In genomic region chr7:108442039-108442568, GRCh38 we compare ENCODE assay signal across 10 cellular contexts. TPM values are rescaled to one million over a fixed set of nuclear protein-coding genes. Genes with fewer than 3 reads are reported as not detected.
DNase-seq lines count a peak whose midpoint lies in the region; ATAC-seq lines count a peak whose summit lies in the region.
"Had no signal": no experiment of that assay in that cellular context is flagged by ENCODE, and none has a peak within 500 bp of the region (broad histone marks: within the 10 kb centered on the region; RNA-seq: fewer than 3 reads in every experiment).

No MANE protein-coding gene starts in this region.

- H3K9me3 Mint-ChIP-seq in activated CD8-positive, alpha-beta memory T cell treated with anti-CD3 and anti-CD28 coated beads, Interleukin-2, amount 10 ng/mL, durations not matched to agents 7 days and 5 days (ENCODE audit: low read depth): no peaks in the 10 kb centered on the region
- peaks cover 0 to 2% of the 10 kb centered on the region in 2 donors for H3K9me3 Mint-ChIP-seq in activated T-cell treated with anti-CD3 and anti-CD28 coated beads, Interleukin-2, amount 50 U/mL, for 72 hours
- H3K9me3 Mint-ChIP-seq in CD8-positive, alpha-beta memory T cell: no peaks in the 10 kb centered on the region

- POLR2A ChIA-PET in CD8-positive, alpha-beta memory T cell (lab: Charles Lee): no interaction called here

- H3K27me3 Mint-ChIP-seq in activated CD8-positive, alpha-beta memory T cell treated with anti-CD3 and anti-CD28 coated beads, Interleukin-2, amount 10 ng/mL, durations not matched to agents 7 days and 5 days: peaks cover 18% of the 10 kb centered on the region
- H3K27me3 Mint-ChIP-seq in activated T-cell treated with anti-CD3 and anti-CD28 coated beads, Interleukin-2, amount 50 U/mL, for 72 hours (ENCODE audit: low read depth): peaks cover 5% of the 10 kb centered on the region
- peaks cover 4 to 12% of the 10 kb centered on the region in 2 donors for H3K27me3 Mint-ChIP-seq in CD8-positive, alpha-beta memory T cell

- CTCF ChIA-PET in activated CD8-positive, alpha-beta memory T cell treated with anti-CD3 and anti-CD28 coated beads, Interleukin-2, amount 10 ng/mL, durations not matched to agents 7 days and 5 days (lab: Charles Lee): interaction anchor here (1.3 to 1.4 kb wide), 3 partner anchors 11 to 55 kb away, joined by 3 to 7 read pairs (median 3); no protein-coding TSS in a partner anchor
- CTCF ChIA-PET in CD8-positive, alpha-beta memory T cell (lab: Charles Lee): interaction anchor here (1.3 kb wide), 1 partner anchor 9 kb away, joined by 3 read pairs; no protein-coding TSS in a partner anchor

- H3K9me3 ChIP-seq in CD8-positive, alpha-beta memory T cell (ENCODE audit: low read length): no peaks in the 10 kb centered on the region
- H3K9me3 ChIP-seq: tibial nerve had no signal

- H3K4me3 ChIP-seq in CD8-positive, alpha-beta memory T cell (ENCODE audit: low read length): no peak overlapping the region
- H3K4me3 ChIP-seq: tibial nerve had no signal

- H3K36me3 ChIP-seq in CD8-positive, alpha-beta memory T cell (ENCODE audit: insufficient read depth, low read length): no peaks in the 10 kb centered on the region
- H3K36me3 ChIP-seq: tibial nerve had no signal

- H3K4me3 Mint-ChIP-seq in activated CD8-positive, alpha-beta memory T cell treated with anti-CD3 and anti-CD28 coated beads, Interleukin-2, amount 10 ng/mL, durations not matched to agents 7 days and 5 days: no peak overlapping the region
- no peak overlapping the region for H3K4me3 Mint-ChIP-seq in activated T-cell treated with anti-CD3 and anti-CD28 coated beads, Interleukin-2, amount 50 U/mL, for 72 hours
- no peak overlapping the region for H3K4me3 Mint-ChIP-seq in CD8-positive, alpha-beta memory T cell
- H3K4me3 Mint-ChIP-seq: CD14-positive monocyte had no signal

- ATAC-seq in activated CD8-positive, alpha-beta memory T cell treated with anti-CD3 and anti-CD28 coated beads, Interleukin-2, amount 10 ng/mL, durations not matched to agents 7 days and 5 days: no peak
- peak; percentile 100 for ATAC-seq in activated T-cell treated with anti-CD3 and anti-CD28 coated beads, Interleukin-2, amount 50 U/mL, for 72 hours (replicated peaks in 1 of 2)
- no peak for ATAC-seq in HG03457 (IDR thresholded peaks at IDR 0.05; ENCODE audit: unreplicated experiment)
- no peak for ATAC-seq in HG03439 (IDR thresholded peaks at IDR 0.05; ENCODE audit: unreplicated experiment)

- H3K27ac Mint-ChIP-seq in activated CD8-positive, alpha-beta memory T cell treated with anti-CD3 and anti-CD28 coated beads, Interleukin-2, amount 10 ng/mL, durations not matched to agents 7 days and 5 days: no peak overlapping the region
- H3K27ac Mint-ChIP-seq in activated T-cell treated with anti-CD3 and anti-CD28 coated beads, Interleukin-2, amount 50 U/mL, for 72 hours: no peak overlapping the region
- H3K27ac Mint-ChIP-seq in CD8-positive, alpha-beta memory T cell: no peak overlapping the region
- H3K27ac Mint-ChIP-seq: CD14-positive monocyte had no signal

- no peaks in the 10 kb centered on the region for H3K27me3 ChIP-seq in CD8-positive, alpha-beta memory T cell (ENCODE audit: insufficient read depth, low read length, poor library complexity, severe bottlenecking)
- H3K27me3 ChIP-seq: tibial nerve had no signal

- H3K4me1 ChIP-seq in CD8-positive, alpha-beta memory T cell (ENCODE audit: insufficient read depth, low read length): no peaks in the 10 kb centered on the region
- H3K4me1 ChIP-seq: tibial nerve had no signal

- peak; percentile 59 for DNase-seq in activated CD8-positive, alpha-beta memory T cell treated with anti-CD3 and anti-CD28 coated beads, Interleukin-2, amount 50 U/mL, for 48 hours
- no peak for DNase-seq in activated CD8-positive, alpha-beta memory T cell treated with anti-CD3 and anti-CD28 coated beads, Interleukin-2, amount 10 ng/mL, durations not matched to agents 7 days and 5 days
- peak; percentile 84 for DNase-seq in NCI-H2107 treated with DMSO at 0.1 percent for 48 hours (lab: John Stamatoyannopoulos, UW; ENCODE audit: unreplicated experiment)
- peak; percentile 50 to 67 for DNase-seq in activated T-cell treated with anti-CD3 and anti-CD28 coated beads, Interleukin-2, amount 50 U/mL, for 72 hours
- peak; percentile 4 to 48 for DNase-seq in stimulated activated CD8-positive, alpha-beta memory T cell treated with anti-CD3 and anti-CD28 coated beads, Interleukin-7, amount 100 ng/mL, for 48 hours (ENCODE audit: extremely low read depth in 1 of 2, low read depth in 1 of 2)
- no peak for DNase-seq in CD8-positive, alpha-beta memory T cell

- no peaks in the 10 kb centered on the region for H3K36me3 Mint-ChIP-seq in activated CD8-positive, alpha-beta memory T cell treated with anti-CD3 and anti-CD28 coated beads, Interleukin-2, amount 10 ng/mL, durations not matched to agents 7 days and 5 days
- H3K36me3 Mint-ChIP-seq in activated T-cell treated with anti-CD3 and anti-CD28 coated beads, Interleukin-2, amount 50 U/mL, for 72 hours (ENCODE audit: insufficient read depth in 2 of 2): no peaks in the 10 kb centered on the region
- H3K36me3 Mint-ChIP-seq in CD8-positive, alpha-beta memory T cell: no peaks in the 10 kb centered on the region
- H3K36me3 Mint-ChIP-seq: CD14-positive monocyte had no signal

- H3K4me1 Mint-ChIP-seq in activated CD8-positive, alpha-beta memory T cell treated with anti-CD3 and anti-CD28 coated beads, Interleukin-2, amount 10 ng/mL, durations not matched to agents 7 days and 5 days: no peaks in the 10 kb centered on the region
- H3K4me1 Mint-ChIP-seq in activated T-cell treated with anti-CD3 and anti-CD28 coated beads, Interleukin-2, amount 50 U/mL, for 72 hours (ENCODE audit: low read depth): peaks cover 13% of the 10 kb centered on the region
- H3K4me1 Mint-ChIP-seq in CD8-positive, alpha-beta memory T cell: no peaks in the 10 kb centered on the region
- H3K4me1 Mint-ChIP-seq: CD14-positive monocyte had no signal

- no peak overlapping the region for H3K27ac ChIP-seq in CD8-positive, alpha-beta memory T cell (ENCODE audit: low read depth, low read length)
- H3K27ac ChIP-seq: tibial nerve had no signal

RNA-seq across cellular contexts. Expression of gene NRCAM, which starts 14.1 kb away (rescaled TPM):
- under 1 TPM in 1 of 2 experiments, not detected in 1; 0.35 TPM for total RNA-seq in activated CD8-positive, alpha-beta memory T cell treated with anti-CD3 and anti-CD28 coated beads, Interleukin-2, amount 10 ng/mL, durations not matched to agents 7 days and 5 days
- total RNA-seq in activated T-cell treated with anti-CD3 and anti-CD28 coated beads, Interleukin-2, amount 50 U/mL, for 72 hours: 1 to 10 TPM; 2.5 to 4.1 TPM
- total RNA-seq in CD8-positive, alpha-beta memory T cell: under 1 TPM; 0.27 to 0.74 TPM
- polyA plus RNA-seq in CD8-positive, alpha-beta memory T cell: 1.1 TPM
- polyA plus RNA-seq: CD14-positive monocyte had no signal

Comparison
In these comparisons a context has a peak if more than half of its experiments do, and no peak if none do; other contexts are left out.
1. DNase-seq: peak in activated CD8-positive, alpha-beta memory T cell treated with anti-CD3 and anti-CD28 coated beads, Interleukin-2, amount 50 U/mL, for 48 hours (single experiment), NCI-H2107 treated with DMSO at 0.1 percent for 48 hours (single experiment), activated T-cell treated with anti-CD3 and anti-CD28 coated beads, Interleukin-2, amount 50 U/mL, for 72 hours (2 of 2) and stimulated activated CD8-positive, alpha-beta memory T cell treated with anti-CD3 and anti-CD28 coated beads, Interleukin-7, amount 100 ng/mL, for 48 hours (2 of 2); none in activated CD8-positive, alpha-beta memory T cell treated with anti-CD3 and anti-CD28 coated beads, Interleukin-2, amount 10 ng/mL, durations not matched to agents 7 days and 5 days (single experiment) and CD8-positive, alpha-beta memory T cell (0 of 5).
2. ATAC-seq: peak in activated T-cell treated with anti-CD3 and anti-CD28 coated beads, Interleukin-2, amount 50 U/mL, for 72 hours (2 of 2); none in activated CD8-positive, alpha-beta memory T cell treated with anti-CD3 and anti-CD28 coated beads, Interleukin-2, amount 10 ng/mL, durations not matched to agents 7 days and 5 days (single experiment), HG03457 (single experiment) and HG03439 (single experiment).